ENCODE assay signal across 8 cellular contexts in the genomic region with DNA sequence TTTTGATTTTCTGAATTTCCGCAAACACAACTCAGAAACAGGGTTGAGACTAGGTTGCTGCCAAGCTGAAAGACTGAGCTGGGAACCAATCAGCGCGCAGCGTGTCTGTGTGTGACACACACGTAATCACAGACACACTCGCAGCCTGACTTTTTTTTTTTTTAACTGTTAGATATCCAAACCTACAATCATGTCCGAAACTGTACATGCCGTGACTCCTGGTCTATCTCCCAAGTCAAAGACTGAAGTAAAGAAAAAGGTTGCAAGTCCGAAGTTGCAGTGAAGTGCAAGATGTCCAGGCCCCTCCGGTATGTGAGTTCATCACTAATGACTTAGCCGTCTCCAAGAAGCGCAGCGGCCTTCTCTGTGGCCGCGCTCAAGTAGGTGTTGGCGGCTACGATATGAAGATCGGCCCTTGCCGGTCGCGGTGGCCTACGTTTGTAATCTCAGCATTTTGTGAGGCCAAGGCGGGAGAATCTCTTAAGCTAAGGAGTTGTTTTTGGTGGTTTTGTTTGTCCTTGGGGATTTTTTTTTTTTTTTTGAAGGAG.
DNase-seq lines count a peak whose midpoint lies in the region; ATAC-seq, FAIRE-seq and TF ChIP-seq lines count a peak whose summit lies in the region.

No MANE protein-coding gene starts in this region.

- in situ Hi-C loops in HepG2 (cut with HindIII; ENCODE audit: extremely low pct_ligation_motif_present, low pct_unique_long_range_greater_than_20kb), result loop anchor here (5.0 kb wide), 1 partner anchor 73 kb away; a partner anchor contains a TSS

- H3K4me3 Mint-ChIP-seq in activated CD4-positive, alpha-beta memory T cell treated with anti-CD3 and anti-CD28 coated beads, Interleukin-2, amount 10 ng/mL, durations not matched to agents 7 days and 5 days, result peak overlapping the region; percentile 93

- H3K4me1 Mint-ChIP-seq in activated CD4-positive, alpha-beta memory T cell treated with anti-CD3 and anti-CD28 coated beads, Interleukin-2, amount 10 ng/mL, durations not matched to agents 7 days and 5 days, result peaks cover 41% of the 10 kb centered on the region

- H3K9ac ChIP-seq in duodenal mucosa (ENCODE audit: low read depth in 1 of 2, low read length in 2 of 2) (peak overlapping the region; percentile 69 to 87), HepG2 (ENCODE audit: insufficient read depth, low read depth, low read length) (peak overlapping the region; percentile 90)

- H3K36me3 ChIP-seq in HEK293 (ENCODE audit: control insufficient read depth in 2 of 2, insufficient read depth in 1 of 2, low read length in 2 of 2) (peaks cover 0 to 5% of the 10 kb centered on the region in 2 experiments; a peak in 1 of 3 replicates), duodenal mucosa (ENCODE audit: control insufficient read depth in 1 of 2, insufficient read depth in 2 of 2, low read length in 2 of 2) (no peaks in the 10 kb centered on the region), HepG2 (replicated peaks in 1 of 2; ENCODE audit: control insufficient read depth in 1 of 2, insufficient read depth in 2 of 2, low read length in 2 of 2) (no peaks in the 10 kb centered on the region), WERI-Rb-1 (no peaks in the 10 kb centered on the region)

- CTCF ChIA-PET in HEK293 (lab: Yijun Ruan, JAX), result interaction anchor here (0.7 to 1.0 kb wide), 2 partner anchors 55 to 135 kb away, joined by 3 to 4 read pairs; a partner anchor contains a TSS
- CTCF ChIA-PET in activated CD4-positive, alpha-beta memory T cell treated with anti-CD3 and anti-CD28 coated beads, Interleukin-2, amount 10 ng/mL, durations not matched to agents 7 days and 5 days (lab: Charles Lee), result interaction anchor here (1.1 to 5.2 kb wide), 11 partner anchors 7 to 1669 kb away, joined by 3 to 42 read pairs (median 4); a partner anchor contains a TSS
- CTCF ChIA-PET in HepG2 (lab: Yijun Ruan, JAX; ENCODE audit: low intra/inter-chr PET ratio, low total read pairs), result no interaction called here

- no peaks in the 10 kb centered on the region for H3K9me3 Mint-ChIP-seq in activated CD4-positive, alpha-beta memory T cell treated with anti-CD3 and anti-CD28 coated beads, Interleukin-2, amount 10 ng/mL, durations not matched to agents 7 days and 5 days

- POLR2A ChIA-PET in HEK293 (lab: Yijun Ruan, JAX) (interaction anchor here (0.6 to 1.3 kb wide), 5 partner anchors 21 to 1707 kb away, joined by 3 to 4 read pairs (median 3); a partner anchor contains a TSS), HepG2 (lab: Yijun Ruan, JAX) (interaction anchor here (0.7 to 7.9 kb wide), 16 partner anchors 9 to 1641 kb away, joined by 3 to 336 read pairs (median 5); a partner anchor contains a TSS)
- POLR2A ChIA-PET in activated CD4-positive, alpha-beta memory T cell treated with anti-CD3 and anti-CD28 coated beads, Interleukin-2, amount 10 ng/mL, durations not matched to agents 7 days and 5 days (lab: Charles Lee), result interaction anchor here (0.6 to 20.8 kb wide), 34 partner anchors 9 to 1698 kb away, joined by 3 to 1293 read pairs (median 62); a partner anchor contains a TSS

- no peaks in the 10 kb centered on the region for H3K27me3 ChIP-seq in duodenal mucosa (ENCODE audit: control insufficient read depth in 1 of 2, insufficient read depth in 2 of 2, low read length in 2 of 2)
- H3K27me3 ChIP-seq in HepG2 (ENCODE audit: control insufficient read depth in 1 of 2, insufficient read depth in 2 of 2, low read length in 2 of 2), result no peaks in the 10 kb centered on the region; a peak in 1 of 5 replicates
- H3K27me3 ChIP-seq in WERI-Rb-1 (ENCODE audit: insufficient read depth, low read depth, severe bottlenecking), result no peaks in the 10 kb centered on the region

- under 1% methylated on average over 23 of the region's 23 CpGs for WGBS in HepG2 (ENCODE audit: low lambda C conversion rate)

- peak overlapping the region; percentile 96 for H3K27ac Mint-ChIP-seq in activated CD4-positive, alpha-beta memory T cell treated with anti-CD3 and anti-CD28 coated beads, Interleukin-2, amount 10 ng/mL, durations not matched to agents 7 days and 5 days

- peak; percentile 96 for DNase-seq in DMS53 (lab: John Stamatoyannopoulos, UW)
- DNase-seq in NCI-H510A treated with DMSO at 0.1 percent for 48 hours (lab: John Stamatoyannopoulos, UW), result peak; percentile 87
- peak; percentile 89 for DNase-seq in activated CD4-positive, alpha-beta memory T cell treated with anti-CD3 and anti-CD28 coated beads, Interleukin-2, amount 10 ng/mL, durations not matched to agents 7 days and 5 days
- peak; percentile 94 for DNase-seq in HepG2 (ENCODE audit: low spot score)
- DNase-seq in stimulated activated CD4-positive, alpha-beta T cell treated with anti-CD3 and anti-CD28 coated beads, Interleukin-4, amount 100 ng/mL, for 24 hours, result peak; percentile 84
- DNase-seq in WERI-Rb-1, result no peak

- H3K4me1 ChIP-seq in HEK293 (ENCODE audit: control insufficient read depth, insufficient read depth, low read length) (no peaks in the 10 kb centered on the region), duodenal mucosa (ENCODE audit: control insufficient read depth in 1 of 2, insufficient read depth in 2 of 2, low read length in 2 of 2) (peaks cover 11 to 16% of the 10 kb centered on the region in 2 donors), HepG2 (ENCODE audit: insufficient read depth, low read length) (peaks cover 30% of the 10 kb centered on the region)

- H2AFZ ChIP-seq in HepG2 (ENCODE audit: low read length), result peak overlapping the region; percentile 81

- peaks cover 35% of the 10 kb centered on the region for H3K36me3 Mint-ChIP-seq in activated CD4-positive, alpha-beta memory T cell treated with anti-CD3 and anti-CD28 coated beads, Interleukin-2, amount 10 ng/mL, durations not matched to agents 7 days and 5 days (ENCODE audit: low read depth)

- no TSS peak for BruUV-seq in HepG2 (replicated peaks; lab: Mats Ljungman, UMichigan)

- H3K9me3 ChIP-seq in HEK293 (ENCODE audit: control insufficient read depth, insufficient read depth, low read depth, low read length) (no peaks in the 10 kb centered on the region), duodenal mucosa (ENCODE audit: control insufficient read depth in 1 of 2, low read length in 2 of 2) (no peaks in the 10 kb centered on the region), HepG2 (ENCODE audit: low read length) (no peaks in the 10 kb centered on the region), WERI-Rb-1 (ENCODE audit: severe bottlenecking) (peaks cover 9% of the 10 kb centered on the region)

- H3K27ac ChIP-seq in HEK293 (ENCODE audit: extremely low read depth, low read depth, low read length), result no peak overlapping the region
- peak overlapping the region; percentile 85 for H3K27ac ChIP-seq in duodenal mucosa (ENCODE audit: low read depth, low read length)
- peak overlapping the region; percentile 94 for H3K27ac ChIP-seq in HepG2 (ENCODE audit: extremely low read length, insufficient read depth, low read length)
- no peak overlapping the region for H3K27ac ChIP-seq in WERI-Rb-1

- TF ChIP-seq EP300 in HepG2 (IDR thresholded peaks at IDR 0.05; ENCODE audit: low read depth in 2 of 2, low read length in 2 of 2), result no peak
- TF ChIP-seq EP300 in HepG2 (CRISPR knock-in tag; IDR thresholded peaks at IDR 0.05; ENCODE audit: borderline replicate concordance), result no peak

- H3K27me3 Mint-ChIP-seq in activated CD4-positive, alpha-beta memory T cell treated with anti-CD3 and anti-CD28 coated beads, Interleukin-2, amount 10 ng/mL, durations not matched to agents 7 days and 5 days, result no peaks in the 10 kb centered on the region

- intact Hi-C loops in HepG2 (cut with micrococcal nuclease; ENCODE audit: unreplicated experiment), result loop anchor here (5.0 to 10.0 kb wide), 4 partner anchors 93 to 1699 kb away; a partner anchor contains a TSS

- H3K4me2 ChIP-seq in HepG2 (ENCODE audit: low read depth, low read length), result peak overlapping the region; percentile 90

- ATAC-seq in HepG2, result peak; percentile 51

- TF ChIP-seq CTCF in HEK293 (tag by site-specific recombination; IDR thresholded peaks at IDR 0.05) (no peak), HepG2 (CRISPR knock-in tag; IDR thresholded peaks at IDR 0.05) (no peak), WERI-Rb-1 (IDR thresholded peaks at IDR 0.05; ENCODE audit: low read depth, low read length) (no peak)

- peak; percentile 81 for FAIRE-seq in HepG2 (lab: Jason Lieb, UNC)

- TF ChIP-seq RAD21 in HepG2 (CRISPR knock-in tag; IDR thresholded peaks at IDR 0.05), result no peak; the same call in 1 of the 2 replicates

- H3K4me3 ChIP-seq in HEK293 (ENCODE audit: low read depth, low read length), result peak overlapping the region; percentile 17
- peak overlapping the region; percentile 63 to 88 for H3K4me3 ChIP-seq in duodenal mucosa (ENCODE audit: low read depth in 1 of 2, low read length in 2 of 2)
- H3K4me3 ChIP-seq in HepG2 (replicated peaks in 1 of 3; ENCODE audit: insufficient read depth in 1 of 3, low read depth in 2 of 3, low read length in 3 of 3), result peak overlapping the region; percentile 81 to 90 (median 87)
- H3K4me3 ChIP-seq in WERI-Rb-1 (ENCODE audit: low read depth, low read length), result no peak overlapping the region

- no peaks in the 10 kb centered on the region for H4K20me1 ChIP-seq in HepG2 (ENCODE audit: insufficient read depth, low read length)

- peaks cover 14% of the 10 kb centered on the region for H3K79me2 ChIP-seq in HepG2 (ENCODE audit: insufficient read depth, low read length)

- peak in 1 of 2 experiments; percentile 78; a peak in 3 of 4 replicates for TF ChIP-seq POLR2A in HepG2 (IDR thresholded peaks at IDR 0.05; ENCODE audit: insufficient read depth in 1 of 2, low read depth in 2 of 2, low read length in 2 of 2)

TF ChIP-seq in HEK293, 187 proteins besides CTCF, POLR2A, EP300 and RAD21:
- TF ChIP-seq ZNF335 (tag by site-specific recombination; conservative IDR thresholded peaks at IDR 0.05), result 0 out of 2 replicates have a peak, but pooled peaks have one; percentile 32
- TF ChIP-seq ZSCAN23 (tag by site-specific recombination; IDR thresholded peaks at IDR 0.05), result no peak

TF ChIP-seq in HepG2, 621 proteins besides CTCF, POLR2A, EP300 and RAD21 (continues in another document):
- no peak for TF ChIP-seq NR2C2 (CRISPR knock-in tag; IDR thresholded peaks at IDR 0.05; ENCODE audit: borderline replicate concordance)
- TF ChIP-seq SIN3B (IDR thresholded peaks at IDR 0.05; ENCODE audit: low read length), result 0 out of 2 replicates have a peak, but pooled peaks have one; percentile 46
- peak; percentile 29; the same call in 1 of the 2 replicates for TF ChIP-seq MIER3 (CRISPR knock-in tag; IDR thresholded peaks at IDR 0.05; ENCODE audit: borderline replicate concordance)
- TF ChIP-seq BCL6 (CRISPR knock-in tag; IDR thresholded peaks at IDR 0.05), result 0 out of 2 replicates have a peak, but pooled peaks have one; percentile 12
- 0 out of 2 replicates have a peak, but pooled peaks have one; percentile 41 for TF ChIP-seq ZNF598 (CRISPR knock-in tag; IDR thresholded peaks at IDR 0.05; ENCODE audit: borderline replicate concordance)
- TF ChIP-seq CREB1 (IDR thresholded peaks at IDR 0.05), result peak; percentile 87
- peak; percentile 96 for TF ChIP-seq CREB1 (CRISPR knock-in tag; IDR thresholded peaks at IDR 0.05)
- 0 out of 2 replicates have a peak, but pooled peaks have one; percentile 11 for TF ChIP-seq CBFB (CRISPR knock-in tag; IDR thresholded peaks at IDR 0.05)

Comparison
In these comparisons a context has a peak if more than half of its experiments do, and no peak if none do; other contexts are left out.
1. H3K27ac ChIP-seq: peak in duodenal mucosa (single experiment) and HepG2 (single experiment); none in HEK293 (single experiment) and WERI-Rb-1 (single experiment).